37 cellular contexts compared by ENCODE assay signal in genomic region chr11:80930038-80930437, GRCh38.
DNase-seq lines count a peak whose midpoint lies in the region; ATAC-seq, FAIRE-seq and TF ChIP-seq lines count a peak whose summit lies in the region.
"Had no signal": no experiment of that assay in that cellular context is flagged by ENCODE, and none has a peak within 500 bp of the region (broad histone marks: within the 10 kb centered on the region; RNA-seq: fewer than 3 reads in every experiment).

No MANE protein-coding gene starts in this region.

- TF ChIP-seq RAD21 in HepG2 (CRISPR knock-in tag; IDR thresholded peaks at IDR 0.05): no peak
- no peak for TF ChIP-seq RAD21 in IMR-90 (IDR thresholded peaks at IDR 0.05; ENCODE audit: low read length)

- H3K27ac Mint-ChIP-seq in activated T-cell treated with anti-CD3 and anti-CD28 coated beads, Interleukin-2, amount 50 U/mL, for 24 hours: no peak overlapping the region
- H3K27ac Mint-ChIP-seq in activated CD8-positive, alpha-beta T cell treated with anti-CD3 and anti-CD28 coated beads for 36 hours: no peak overlapping the region
- H3K27ac Mint-ChIP-seq: B cell; CD14-positive monocyte; CD4-positive, alpha-beta memory T cell; CD4-positive, alpha-beta T cell; CD4-positive, CD25-positive, alpha-beta regulatory T cell; CD8-positive, alpha-beta memory T cell; CD8-positive, alpha-beta T cell had no signal

- no peak overlapping the region for H3K56ac ChIP-seq in IMR-90 (ENCODE audit: extremely low read depth, insufficient read depth, low read length)

- peaks cover 11% of the 10 kb centered on the region for H3F3A ChIP-seq in GM23248 (ENCODE audit: insufficient read depth)

- H3K27me3 Mint-ChIP-seq in activated T-cell treated with anti-CD3 and anti-CD28 coated beads, Interleukin-2, amount 50 U/mL, for 24 hours: no peaks in the 10 kb centered on the region
- H3K27me3 Mint-ChIP-seq in activated CD8-positive, alpha-beta T cell treated with anti-CD3 and anti-CD28 coated beads for 36 hours: no peaks in the 10 kb centered on the region
- H3K27me3 Mint-ChIP-seq: B cell; CD4-positive, alpha-beta memory T cell; CD4-positive, alpha-beta T cell; CD8-positive, alpha-beta memory T cell had no signal

- BruUV-seq in HepG2 (replicated peaks; lab: Mats Ljungman, UMichigan): no TSS peak
- no TSS peak for BruUV-seq in IMR-90 (replicated peaks; lab: Mats Ljungman, UMichigan)

- DNase-seq in HepG2 (ENCODE audit: low spot score): no peak
- DNase-seq in right lobe of liver: no peak
- no peak for DNase-seq in GM23248
- no peak for DNase-seq in IMR-90
- DNase-seq in amniotic epithelial cell (ENCODE audit: low read depth): peak; percentile 6
- DNase-seq in activated T-cell treated with anti-CD3 and anti-CD28 coated beads, Interleukin-2, amount 50 U/mL, for 24 hours: no peak
- no peak for DNase-seq in NCI-H2081 treated with DMSO at 0.1 percent for 48 hours (lab: John Stamatoyannopoulos, UW)
- no peak for DNase-seq in activated CD8-positive, alpha-beta T cell treated with anti-CD3 and anti-CD28 coated beads for 36 hours
- DNase-seq: 8988T; ACHN; AML-193; BE2C; C1 segment of cervical spinal cord; Caco-2; Calu3; CD4-positive, alpha-beta memory T cell; CD4-positive, alpha-beta T cell; CD4-positive, CD25-positive, alpha-beta regulatory T cell; CD8-positive, alpha-beta memory T cell; CD8-positive, alpha-beta T cell; COR-L47; DMS 273 treated with DMSO at 0.1 percent for 48 hours; DMS153; DMS53; DMS79; DMS79 treated with DMSO at 0.1 percent for 48 hours; DND-41; EL had no signal

- H3K4me1 ChIP-seq in HepG2 (ENCODE audit: insufficient read depth, low read length): no peaks in the 10 kb centered on the region
- no peaks in the 10 kb centered on the region for H3K4me1 ChIP-seq in right lobe of liver
- peaks cover 12% of the 10 kb centered on the region for H3K4me1 ChIP-seq in GM23248 (ENCODE audit: insufficient read depth)
- H3K4me1 ChIP-seq in IMR-90 (ENCODE audit: control insufficient read depth, insufficient read depth, low read length): no peaks in the 10 kb centered on the region
- H3K4me1 ChIP-seq: A549; BE2C; BLaER1; BLaER1 treated with 17β-estradiol and CSF1 and Interleukin-3, amounts not matched to agents 10 nM and 100 nM; Caco-2 had no signal

- 53% methylated on average over 4 of the region's 4 CpGs for WGBS in HepG2 (ENCODE audit: low lambda C conversion rate)
- 48% methylated on average over 4 of the region's 4 CpGs for WGBS in right lobe of liver (ENCODE audit: insufficient coverage, low coverage, low lambda C conversion rate, missing lambda C conversion rate)
- 94 to 96% methylated on average over 4 of the region's 4 CpGs for WGBS in GM23248 (ENCODE audit: low coverage in 1 of 2, low lambda C conversion rate in 2 of 2, missing lambda C conversion rate in 2 of 2), 2 experiments
- no CpG with 5 or more reads among the region's 4 CpGs for WGBS in IMR-90 (ENCODE audit: extremely low coverage in 2 of 2, insufficient read length in 1 of 2), 2 experiments

- no peaks in the 10 kb centered on the region for H3K79me1 ChIP-seq in IMR-90 (ENCODE audit: low read depth in 1 of 2, low read length in 2 of 2)

- no peaks in the 10 kb centered on the region for H3K36me3 ChIP-seq in HepG2 (replicated peaks in 1 of 2; ENCODE audit: control insufficient read depth in 1 of 2, insufficient read depth in 2 of 2, low read length in 2 of 2)
- no peaks in the 10 kb centered on the region for H3K36me3 ChIP-seq in right lobe of liver
- H3K36me3 ChIP-seq in GM23248 (ENCODE audit: low read depth): no peaks in the 10 kb centered on the region
- no peaks in the 10 kb centered on the region for H3K36me3 ChIP-seq in IMR-90 (ENCODE audit: control insufficient read depth, insufficient read depth, low read length)
- H3K36me3 ChIP-seq: BE2C; BLaER1; BLaER1 treated with 17β-estradiol and CSF1 and Interleukin-3, amounts not matched to agents 10 nM and 100 nM had no signal

- no peaks in the 10 kb centered on the region for H3K9me3 ChIP-seq in HepG2 (ENCODE audit: low read length)
- H3K9me3 ChIP-seq in right lobe of liver: no peaks in the 10 kb centered on the region
- no peaks in the 10 kb centered on the region for H3K9me3 ChIP-seq in GM23248 (ENCODE audit: low read depth)
- H3K9me3 ChIP-seq in IMR-90 (ENCODE audit: control insufficient read depth, insufficient read depth, low read length): no peaks in the 10 kb centered on the region
- H3K9me3 ChIP-seq: A549; BE2C; BLaER1; BLaER1 treated with 17β-estradiol and CSF1 and Interleukin-3, amounts not matched to agents 10 nM and 100 nM; Caco-2 had no signal

- H2BK120ac ChIP-seq in IMR-90 (ENCODE audit: low read depth, low read length): no peak overlapping the region

- CTCF ChIA-PET in HepG2 (lab: Yijun Ruan, JAX; ENCODE audit: low intra/inter-chr PET ratio, low total read pairs) (no interaction called here), IMR-90 (lab: Yijun Ruan, JAX) (no interaction called here)
- CTCF ChIA-PET in activated CD8-positive, alpha-beta T cell treated with anti-CD3 and anti-CD28 coated beads for 36 hours (lab: Charles Lee): no interaction called here

- H2AK9ac ChIP-seq in IMR-90 (replicated peaks; ENCODE audit: low read depth, low read length, poor library complexity): no peak overlapping the region

- no peaks in the 10 kb centered on the region for H3K4me1 Mint-ChIP-seq in activated T-cell treated with anti-CD3 and anti-CD28 coated beads, Interleukin-2, amount 50 U/mL, for 24 hours (ENCODE audit: low read depth)
- H3K4me1 Mint-ChIP-seq in activated CD8-positive, alpha-beta T cell treated with anti-CD3 and anti-CD28 coated beads for 36 hours (ENCODE audit: low read depth): no peaks in the 10 kb centered on the region
- H3K4me1 Mint-ChIP-seq: B cell; CD14-positive monocyte; CD4-positive, alpha-beta memory T cell; CD4-positive, CD25-positive, alpha-beta regulatory T cell; CD8-positive, alpha-beta memory T cell had no signal

- no peak overlapping the region for H2AK5ac ChIP-seq in IMR-90 (ENCODE audit: low read depth, low read length)

- H4K8ac ChIP-seq in IMR-90 (ENCODE audit: low read depth in 2 of 2, low read length in 2 of 2): no peak overlapping the region

- no peak overlapping the region for H2BK5ac ChIP-seq in IMR-90 (ENCODE audit: low read depth, low read length, poor library complexity, severe bottlenecking)

- TF ChIP-seq CTCF in HepG2 (CRISPR knock-in tag; IDR thresholded peaks at IDR 0.05) (no peak), right lobe of liver (IDR thresholded peaks at IDR 0.05) (no peak), IMR-90 (conservative IDR thresholded peaks at IDR 0.05; ENCODE audit: low read depth, low read length) (no peak)
- no peak for TF ChIP-seq CTCF in activated CD8-positive, alpha-beta T cell treated with anti-CD3 and anti-CD28 coated beads for 36 hours (IDR thresholded peaks at IDR 0.05)

- H3K79me2 ChIP-seq in HepG2 (ENCODE audit: insufficient read depth, low read length) (no peaks in the 10 kb centered on the region), GM23248 (ENCODE audit: insufficient read depth) (no peaks in the 10 kb centered on the region)

- no peak overlapping the region for H2BK15ac ChIP-seq in IMR-90 (ENCODE audit: low read depth, low read length)

- H2AFZ ChIP-seq in HepG2 (ENCODE audit: low read length) (no peak overlapping the region), GM23248 (no peak overlapping the region), IMR-90 (replicated peaks; ENCODE audit: low read length, poor library complexity) (no peak overlapping the region)

- H3K14ac ChIP-seq in IMR-90 (replicated peaks; ENCODE audit: low read depth, low read length): no peak overlapping the region

- H3K4me2 ChIP-seq in HepG2 (ENCODE audit: low read depth, low read length) (no peak overlapping the region), GM23248 (ENCODE audit: unreplicated experiment) (peak overlapping the region; percentile 44), IMR-90 (ENCODE audit: low read depth, low read length) (no peak overlapping the region)
- H3K4me2 ChIP-seq: A549; BLaER1; BLaER1 treated with 17β-estradiol and CSF1 and Interleukin-3, amounts not matched to agents 10 nM and 100 nM had no signal

- TF ChIP-seq EP300 in HepG2 (IDR thresholded peaks at IDR 0.05; ENCODE audit: low read depth in 2 of 2, low read length in 2 of 2) (no peak), HepG2 (CRISPR knock-in tag; IDR thresholded peaks at IDR 0.05; ENCODE audit: borderline replicate concordance) (no peak)

- no peaks in the 10 kb centered on the region for H3K9me1 ChIP-seq in IMR-90 (ENCODE audit: insufficient read depth, low read length)

- no peak overlapping the region for H3K27ac ChIP-seq in HepG2 (ENCODE audit: extremely low read length, insufficient read depth, low read length)
- H3K27ac ChIP-seq in right lobe of liver: no peak overlapping the region
- H3K27ac ChIP-seq in GM23248: no peak overlapping the region
- H3K27ac ChIP-seq in IMR-90 (ENCODE audit: insufficient read depth, low read length): no peak overlapping the region
- H3K27ac ChIP-seq: 22Rv1; A549; BLaER1; BLaER1 treated with 17β-estradiol and CSF1 and Interleukin-3, amounts not matched to agents 10 nM and 100 nM; C4-2B had no signal

- no peak overlapping the region for H3K23ac ChIP-seq in IMR-90 (ENCODE audit: low read depth, low read length)

- no peak for FAIRE-seq in HepG2 (lab: Jason Lieb, UNC)
- FAIRE-seq: A204.1, A549, D721Med had no signal

- intact Hi-C loops in HepG2 (cut with micrococcal nuclease; ENCODE audit: unreplicated experiment): no loop called here
- intact Hi-C loops in right lobe of liver (cut with DNase I): no loop called here
- intact Hi-C loops in IMR-90 (cut with micrococcal nuclease): no loop called here
- intact Hi-C loops in activated CD8-positive, alpha-beta T cell treated with anti-CD3 and anti-CD28 coated beads for 36 hours (cut with micrococcal nuclease): no loop called here

- no peak overlapping the region for H4K5ac ChIP-seq in IMR-90 (ENCODE audit: low read depth, low read length)

- H4K20me1 ChIP-seq in HepG2 (ENCODE audit: insufficient read depth, low read length): no peaks in the 10 kb centered on the region
- H4K20me1 ChIP-seq in GM23248 (ENCODE audit: insufficient read depth): no peaks in the 10 kb centered on the region
- no peaks in the 10 kb centered on the region for H4K20me1 ChIP-seq in IMR-90 (ENCODE audit: insufficient read depth, low read length)
- H4K20me1 ChIP-seq: BLaER1; BLaER1 treated with 17β-estradiol and CSF1 and Interleukin-3, amounts not matched to agents 10 nM and 100 nM had no signal

- H3K36me3 Mint-ChIP-seq in activated T-cell treated with anti-CD3 and anti-CD28 coated beads, Interleukin-2, amount 50 U/mL, for 24 hours (ENCODE audit: low read depth): no peaks in the 10 kb centered on the region
- no peaks in the 10 kb centered on the region for H3K36me3 Mint-ChIP-seq in activated CD8-positive, alpha-beta T cell treated with anti-CD3 and anti-CD28 coated beads for 36 hours (ENCODE audit: low read depth)
- H3K36me3 Mint-ChIP-seq: CD14-positive monocyte; CD4-positive, alpha-beta memory T cell; CD4-positive, CD25-positive, alpha-beta regulatory T cell; CD8-positive, alpha-beta memory T cell; CD8-positive, alpha-beta T cell had no signal

- H3K9ac ChIP-seq in HepG2 (ENCODE audit: insufficient read depth, low read depth, low read length) (no peak overlapping the region), GM23248 (no peak overlapping the region), IMR-90 (ENCODE audit: low read depth, low read length) (no peak overlapping the region)
- H3K9ac ChIP-seq: BLaER1; BLaER1 treated with 17β-estradiol and CSF1 and Interleukin-3, amounts not matched to agents 10 nM and 100 nM had no signal

- dilution Hi-C loops in IMR-90 (cut with HindIII; ENCODE audit: low sequenced_read_pairs, unreplicated experiment): no loop called here

- peaks cover 18% of the 10 kb centered on the region for H3K9me3 Mint-ChIP-seq in activated T-cell treated with anti-CD3 and anti-CD28 coated beads, Interleukin-2, amount 50 U/mL, for 24 hours
- peaks cover 10% of the 10 kb centered on the region for H3K9me3 Mint-ChIP-seq in activated CD8-positive, alpha-beta T cell treated with anti-CD3 and anti-CD28 coated beads for 36 hours

- H3K9me2 ChIP-seq in GM23248 (ENCODE audit: insufficient read depth): no peaks in the 10 kb centered on the region

- H3K18ac ChIP-seq in IMR-90 (ENCODE audit: low read depth, low read length): no peak overlapping the region

- no peak overlapping the region for H3K4me3 Mint-ChIP-seq in activated T-cell treated with anti-CD3 and anti-CD28 coated beads, Interleukin-2, amount 50 U/mL, for 24 hours
- no peak overlapping the region for H3K4me3 Mint-ChIP-seq in activated CD8-positive, alpha-beta T cell treated with anti-CD3 and anti-CD28 coated beads for 36 hours
- H3K4me3 Mint-ChIP-seq: B cell; CD14-positive monocyte; CD4-positive, alpha-beta memory T cell; CD4-positive, alpha-beta T cell; CD4-positive, CD25-positive, alpha-beta regulatory T cell; CD8-positive, alpha-beta memory T cell; CD8-positive, alpha-beta T cell had no signal

- H3K27me3 ChIP-seq in HepG2 (ENCODE audit: control insufficient read depth in 1 of 2, insufficient read depth in 2 of 2, low read length in 2 of 2) (no peaks in the 10 kb centered on the region), right lobe of liver (no peaks in the 10 kb centered on the region), GM23248 (replicated peaks; ENCODE audit: insufficient read depth) (no peaks in the 10 kb centered on the region), IMR-90 (ENCODE audit: control insufficient read depth, insufficient read depth, low read length) (no peaks in the 10 kb centered on the region)
- H3K27me3 ChIP-seq: BE2C; BLaER1; BLaER1 treated with 17β-estradiol and CSF1 and Interleukin-3, amounts not matched to agents 10 nM and 100 nM had no signal

- in situ Hi-C loops in HepG2 (cut with HindIII; ENCODE audit: extremely low pct_ligation_motif_present, low pct_unique_long_range_greater_than_20kb) (no loop called here), GM23248 (cut with MboI) (no loop called here), IMR-90 (cut with MboI; ENCODE audit: low sequenced_read_pairs) (no loop called here)

- no peak for ATAC-seq in HepG2
- ATAC-seq in right lobe of liver: no peak
- ATAC-seq in IMR-90 (ENCODE audit: low read depth): no peak
- no peak for ATAC-seq in activated CD8-positive, alpha-beta T cell treated with anti-CD3 and anti-CD28 coated beads for 36 hours
- ATAC-seq: A549; CD8-positive, alpha-beta T cell had no signal

- H3K4me3 ChIP-seq in HepG2 (replicated peaks in 1 of 3; ENCODE audit: insufficient read depth in 1 of 3, low read depth in 2 of 3, low read length in 3 of 3) (no peak overlapping the region), right lobe of liver (no peak overlapping the region), GM23248 (no peak overlapping the region), IMR-90 (ENCODE audit: insufficient read depth, low read depth, low read length) (no peak overlapping the region)
- H3K4me3 ChIP-seq: A549; BLaER1; BLaER1 treated with 17β-estradiol and CSF1 and Interleukin-3, amounts not matched to agents 10 nM and 100 nM had no signal

- no peak overlapping the region for H2BK20ac ChIP-seq in IMR-90 (ENCODE audit: low read depth, low read length)

- no peak for TF ChIP-seq POLR2A in HepG2 (IDR thresholded peaks at IDR 0.05; ENCODE audit: insufficient read depth in 1 of 2, low read depth in 2 of 2, low read length in 2 of 2)
- no peak for TF ChIP-seq POLR2A in right lobe of liver (IDR thresholded peaks at IDR 0.05)
- no peak for TF ChIP-seq POLR2A in IMR-90 (IDR thresholded peaks at IDR 0.05; ENCODE audit: low read depth, low read length)

- no peak overlapping the region for H3K4ac ChIP-seq in IMR-90 (ENCODE audit: low read depth, low read length)

- POLR2A ChIA-PET in HepG2 (lab: Yijun Ruan, JAX) (no interaction called here), IMR-90 (lab: Charles Lee; ENCODE audit: unreplicated experiment) (no interaction called here)
- POLR2A ChIA-PET in activated CD8-positive, alpha-beta T cell treated with anti-CD3 and anti-CD28 coated beads for 36 hours (lab: Charles Lee): no interaction called here

- H4K91ac ChIP-seq in IMR-90 (ENCODE audit: insufficient read depth, low read depth, low read length): no peak overlapping the region
